ENCODE assay signal across 10 cellular contexts in genomic region chr11:305834-306211, GRCh38. TPM values are rescaled to one million over a fixed set of nuclear protein-coding genes. Genes with fewer than 3 reads are reported as not detected.
DNase-seq lines count a peak whose midpoint lies in the region; ATAC-seq and TF ChIP-seq lines count a peak whose summit lies in the region.
"Had no signal": no experiment of that assay in that cellular context is flagged by ENCODE, and none has a peak within 500 bp of the region (broad histone marks: within the 10 kb centered on the region; RNA-seq: fewer than 3 reads in every experiment).

No MANE protein-coding gene starts in this region.

- peak overlapping the region; percentile 52; the same call in 1 of the 2 replicates for H3K27ac ChIP-seq in HUES6 (ENCODE audit: low read depth, low read length)
- no peak overlapping the region for H3K27ac ChIP-seq in osteoblast (ENCODE audit: low read depth, low read length)

- H4K20me1 ChIP-seq in osteoblast (ENCODE audit: insufficient read depth, low read length): no peaks in the 10 kb centered on the region

- H3K79me2 ChIP-seq in osteoblast (ENCODE audit: insufficient read depth, low read length): peaks cover 19% of the 10 kb centered on the region

- DNase-seq in osteoblast (ENCODE audit: insufficient read length, low spot score, missing footprints) (no peak), HK-2 (ENCODE audit: unreplicated experiment) (no peak)
- DNase-seq: dorsolateral prefrontal cortex, NCI-H69, SK-N-SH had no signal

- peak overlapping the region in 3 of 5 experiments; percentile 23 to 31 (median 24) for H3K4me3 Mint-ChIP-seq in brain

- H3K36me3 Mint-ChIP-seq in brain: no peaks in the 10 kb centered on the region

- no peaks in the 10 kb centered on the region for H3K36me3 ChIP-seq in HUES6 (ENCODE audit: control insufficient read depth, insufficient read depth, low read length)
- no peaks in the 10 kb centered on the region for H3K36me3 ChIP-seq in osteoblast (ENCODE audit: insufficient read depth, low read length)

- H3K27me3 ChIP-seq in HUES6 (ENCODE audit: control insufficient read depth, insufficient read depth, low read length) (no peaks in the 10 kb centered on the region), osteoblast (ENCODE audit: insufficient read depth, low read length) (no peaks in the 10 kb centered on the region)

- peaks cover 39% of the 10 kb centered on the region for H3K4me1 Mint-ChIP-seq in brain

- no peak for ATAC-seq in GM19467 (IDR thresholded peaks at IDR 0.05; ENCODE audit: unreplicated experiment)
- no peak for ATAC-seq in GM21576 (IDR thresholded peaks at IDR 0.05; ENCODE audit: unreplicated experiment)

- peaks cover 0 to 6% (median 0%) of the 10 kb centered on the region in 5 experiments for H3K9me3 Mint-ChIP-seq in brain

- peak overlapping the region in 3 of 5 experiments; percentile 30 to 93 (median 54) for H3K27ac Mint-ChIP-seq in brain

- no peak overlapping the region for H3K4me2 ChIP-seq in osteoblast (ENCODE audit: insufficient read depth, low read length)
- H3K4me2 ChIP-seq: SK-N-SH had no signal

- no peak overlapping the region for H3K9ac ChIP-seq in HUES6 (ENCODE audit: low read length)
- H3K9ac ChIP-seq: SK-N-SH had no signal

- peak overlapping the region; percentile 54 for H2AFZ ChIP-seq in osteoblast (ENCODE audit: low read length)

- no peaks in the 10 kb centered on the region for H3K9me3 ChIP-seq in HUES6 (ENCODE audit: control insufficient read depth, insufficient read depth, low read depth, low read length)
- no peaks in the 10 kb centered on the region for H3K9me3 ChIP-seq in osteoblast (ENCODE audit: low read depth, low read length)
- H3K9me3 ChIP-seq: SK-N-SH had no signal

- peaks cover 51% of the 10 kb centered on the region for H3K4me1 ChIP-seq in HUES6 (ENCODE audit: control insufficient read depth, insufficient read depth, low read length)
- peaks cover 16% of the 10 kb centered on the region for H3K4me1 ChIP-seq in osteoblast (ENCODE audit: insufficient read depth, low read length)

- H3K27me3 Mint-ChIP-seq in brain: peaks cover 3% of the 10 kb centered on the region

- TF ChIP-seq CTCF in brain (conservative IDR thresholded peaks at IDR 0.05) (no peak), osteoblast (IDR thresholded peaks at IDR 0.05; ENCODE audit: extremely low read depth, low read depth, low read length) (no peak)

- H3K4me3 ChIP-seq in HUES6 (ENCODE audit: low read depth, low read length) (no peak overlapping the region), osteoblast (ENCODE audit: insufficient read depth, low read length) (no peak overlapping the region)
- H3K4me3 ChIP-seq: dorsolateral prefrontal cortex had no signal

RNA-seq across cellular contexts. Expression of gene IFITM2, which starts 1.8 kb away (rescaled TPM):
- polyA plus RNA-seq in brain (ENCODE audit: insufficient read depth, low read depth, low replicate concordance): 126 TPM
- 54.5 and 105 TPM in 2 replicates for total RNA-seq in osteoblast

RNA-seq across cellular contexts. Expression of gene IFITM5, which starts 6.5 kb away (rescaled TPM):
- not detected for polyA plus RNA-seq in brain (ENCODE audit: insufficient read depth, low read depth, low replicate concordance)
- total RNA-seq in osteoblast: not detected in 2 replicates
- total RNA-seq: lung microvascular endothelial cell had no signal
- polyA plus RNA-seq: SK-N-SH had no signal

RNA-seq across cellular contexts. Expression of gene IFITM1, which starts 8.0 kb away (rescaled TPM):
- polyA plus RNA-seq in brain (ENCODE audit: insufficient read depth, low read depth, low replicate concordance): 147 TPM
- total RNA-seq in osteoblast: 48.6 and 64.4 TPM in 2 replicates

RNA-seq across cellular contexts. Expression of gene IFITM3, which starts 14.8 kb away (rescaled TPM):
- 304 TPM for polyA plus RNA-seq in brain (ENCODE audit: insufficient read depth, low read depth, low replicate concordance)
- total RNA-seq in osteoblast: 98.4 and 116 TPM in 2 replicates

RNA-seq across cellular contexts. Expression of gene PGGHG, which starts 16.9 kb away (rescaled TPM):
- polyA plus RNA-seq in brain (ENCODE audit: insufficient read depth, low read depth, low replicate concordance): 1.0 TPM
- total RNA-seq in osteoblast: 7.7 and 8.7 TPM in 2 replicates
